21 cellular contexts compared by ENCODE assay signal in the genomic region with DNA sequence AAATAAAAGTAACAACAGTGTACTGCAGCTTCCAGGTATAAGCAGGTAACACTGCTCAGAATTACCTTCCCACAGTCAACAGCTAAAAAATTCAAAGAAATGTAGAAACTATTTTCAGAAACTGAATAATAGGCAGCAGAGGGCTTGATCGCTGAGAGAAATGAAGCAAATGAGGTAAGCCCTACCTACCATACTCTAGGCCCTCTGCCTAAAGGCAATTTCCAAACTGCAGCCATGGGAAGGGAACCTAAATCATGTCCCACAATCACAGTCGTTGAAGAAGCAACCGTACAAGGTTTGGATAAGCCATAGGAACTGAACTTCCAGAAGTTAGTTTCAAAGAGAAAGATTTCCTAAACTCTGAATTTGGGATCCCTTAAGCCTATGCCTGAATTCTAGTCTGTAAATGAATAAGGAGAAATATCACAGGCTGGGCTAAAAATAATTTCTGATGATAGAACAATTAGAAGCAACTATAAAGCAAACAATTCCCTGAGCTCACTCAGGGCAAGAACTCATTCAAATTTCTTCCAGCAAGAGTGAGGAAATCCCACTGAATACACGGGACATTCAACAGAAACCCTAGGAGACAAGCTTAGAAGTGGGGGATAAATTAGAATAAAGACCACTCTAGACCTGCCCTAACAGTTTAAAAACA. TPM values are rescaled to one million over a fixed set of nuclear protein-coding genes. Genes with fewer than 3 reads are reported as not detected.
DNase-seq lines count a peak whose midpoint lies in the region; ATAC-seq, FAIRE-seq and TF ChIP-seq lines count a peak whose summit lies in the region.
"Had no signal": no experiment of that assay in that cellular context is flagged by ENCODE, and none has a peak within 500 bp of the region (broad histone marks: within the 10 kb centered on the region; RNA-seq: fewer than 3 reads in every experiment).

No MANE protein-coding gene starts in this region.

- H3K4me2 ChIP-seq in keratinocyte (ENCODE audit: control insufficient read depth, extremely low read depth, insufficient read depth, low read depth, low read length) = peak overlapping the region; percentile 0

- H3K4me1 ChIP-seq in CD4-positive, alpha-beta memory T cell (ENCODE audit: insufficient read depth, low read length) = peaks cover 27% of the 10 kb centered on the region
- H3K4me1 ChIP-seq in keratinocyte (ENCODE audit: control insufficient read depth, extremely low read depth, insufficient read depth, low read length) = peaks cover 20% of the 10 kb centered on the region

- ATAC-seq in activated CD8-positive, alpha-beta memory T cell treated with anti-CD3 and anti-CD28 coated beads, Interleukin-2, amount 10 ng/mL, durations not matched to agents 7 days and 5 days = no peak
- no peak for ATAC-seq in sciatic nerve
- ATAC-seq: esophagus mucosa, pancreas had no signal

- intact Hi-C loops in CD4-positive, alpha-beta memory T cell (cut with micrococcal nuclease) = no loop called here
- intact Hi-C loops in sciatic nerve (cut with DNase I) = no loop called here

- H3K27me3 ChIP-seq in CD4-positive, alpha-beta memory T cell (ENCODE audit: insufficient read depth, low read length) = no peaks in the 10 kb centered on the region
- no peaks in the 10 kb centered on the region for H3K27me3 ChIP-seq in keratinocyte (ENCODE audit: control insufficient read depth, extremely low read depth, insufficient read depth, low read length)
- H3K27me3 ChIP-seq: pancreas, sigmoid colon had no signal

- H3K36me3 Mint-ChIP-seq in activated CD8-positive, alpha-beta memory T cell treated with anti-CD3 and anti-CD28 coated beads, Interleukin-2, amount 10 ng/mL, durations not matched to agents 7 days and 5 days = peaks cover 34% of the 10 kb centered on the region
- H3K36me3 Mint-ChIP-seq in CD4-positive, alpha-beta memory T cell = peaks cover 36 to 57% of the 10 kb centered on the region in 2 donors
- H3K36me3 Mint-ChIP-seq in brain = peaks cover 68% of the 10 kb centered on the region

- no peaks in the 10 kb centered on the region for H3K9me3 ChIP-seq in CD4-positive, alpha-beta memory T cell (ENCODE audit: control insufficient read depth in 1 of 2, low read length in 2 of 2)
- no peaks in the 10 kb centered on the region for H3K9me3 ChIP-seq in keratinocyte (ENCODE audit: control insufficient read depth, low read depth, low read length)
- H3K9me3 ChIP-seq: pancreas, sigmoid colon had no signal

- TF ChIP-seq CTCF in brain (conservative IDR thresholded peaks at IDR 0.05) (no peak), keratinocyte (optimal IDR thresholded peaks at IDR 0.05 in 1 of 3, IDR thresholded peaks at IDR 0.05 in 1 of 3, conservative IDR thresholded peaks at IDR 0.05 in 1 of 3; ENCODE audit: extremely low read depth in 1 of 3, insufficient read depth in 2 of 3, low read length in 3 of 3) (no peak)

- FAIRE-seq in keratinocyte (lab: Jason Lieb, UNC) = no peak
- FAIRE-seq: pancreas had no signal

- H3K27me3 Mint-ChIP-seq in activated CD8-positive, alpha-beta memory T cell treated with anti-CD3 and anti-CD28 coated beads, Interleukin-2, amount 10 ng/mL, durations not matched to agents 7 days and 5 days = no peaks in the 10 kb centered on the region
- H3K27me3 Mint-ChIP-seq in CD4-positive, alpha-beta memory T cell = no peaks in the 10 kb centered on the region
- H3K27me3 Mint-ChIP-seq in brain = no peaks in the 10 kb centered on the region
- H3K27me3 Mint-ChIP-seq: memory B cell had no signal

- no peaks in the 10 kb centered on the region for H3K9me1 ChIP-seq in keratinocyte (ENCODE audit: control insufficient read depth, extremely low read depth, insufficient read depth, low read length)

- peaks cover 56% of the 10 kb centered on the region for H3K79me2 ChIP-seq in keratinocyte (ENCODE audit: control insufficient read depth, insufficient read depth, low read length)

- DNase-seq in activated CD8-positive, alpha-beta memory T cell treated with anti-CD3 and anti-CD28 coated beads, Interleukin-2, amount 10 ng/mL, durations not matched to agents 7 days and 5 days = no peak
- DNase-seq in activated CD8-positive, alpha-beta memory T cell treated with anti-CD3 and anti-CD28 coated beads, Interleukin-2, amount 50 U/mL, for 48 hours = no peak
- no peak for DNase-seq in CD4-positive, alpha-beta memory T cell
- no peak for DNase-seq in keratinocyte (ENCODE audit: low read depth, low spot score)
- no peak for DNase-seq in sciatic nerve (ENCODE audit: low spot score)
- no peak for DNase-seq in dedifferentiated amniotic fluid mesenchymal stem cell (ENCODE audit: extremely low spot score)
- no peak for DNase-seq in globus pallidus (ENCODE audit: low spot score)
- DNase-seq: activated CD4-positive, CD25-positive, alpha-beta regulatory T cell treated with anti-CD3 and anti-CD28 coated beads, Interleukin-2, amount 50 U/mL, for 72 hours; GOT3; Kasumi-1; NCI-H1048; NCI-H187; OCI-M1; pancreas; SIG-M5; sigmoid colon; stimulated activated CD8-positive, alpha-beta memory T cell treated with anti-CD3 and anti-CD28 coated beads, Interleukin-4, amount 100 ng/mL, for 48 hours had no signal

- peaks cover 18% of the 10 kb centered on the region for H3K4me1 Mint-ChIP-seq in activated CD8-positive, alpha-beta memory T cell treated with anti-CD3 and anti-CD28 coated beads, Interleukin-2, amount 10 ng/mL, durations not matched to agents 7 days and 5 days
- peaks cover 26 to 37% (median 33%) of the 10 kb centered on the region in 4 donors for H3K4me1 Mint-ChIP-seq in CD4-positive, alpha-beta memory T cell
- H3K4me1 Mint-ChIP-seq in brain = peaks cover 19% of the 10 kb centered on the region

- no peaks in the 10 kb centered on the region for H3K9me3 Mint-ChIP-seq in activated CD8-positive, alpha-beta memory T cell treated with anti-CD3 and anti-CD28 coated beads, Interleukin-2, amount 10 ng/mL, durations not matched to agents 7 days and 5 days (ENCODE audit: low read depth)
- H3K9me3 Mint-ChIP-seq in CD4-positive, alpha-beta memory T cell = no peaks in the 10 kb centered on the region
- H3K9me3 Mint-ChIP-seq in brain = no peaks in the 10 kb centered on the region
- H3K9me3 Mint-ChIP-seq: activated T-helper 2 cell treated with anti-CD3 and anti-CD28 coated beads, Interferon-gamma antibody, Interleukin-2, Interleukin-4, amounts not matched to agents 10 μg/mL and 5 μg/mL and 100 μg/mL, durations not matched to agents 14 hours and 24 hours and 36 hours; memory B cell had no signal

- H3K27ac Mint-ChIP-seq in activated CD8-positive, alpha-beta memory T cell treated with anti-CD3 and anti-CD28 coated beads, Interleukin-2, amount 10 ng/mL, durations not matched to agents 7 days and 5 days = peak overlapping the region; percentile 36
- peak overlapping the region in 5 of 7 donors; percentile 18 to 80 (median 53) for H3K27ac Mint-ChIP-seq in CD4-positive, alpha-beta memory T cell
- peak overlapping the region in 3 of 5 experiments; percentile 58 to 79 (median 71) for H3K27ac Mint-ChIP-seq in brain
- H3K27ac Mint-ChIP-seq: activated T-helper 2 cell treated with anti-CD3 and anti-CD28 coated beads, Interferon-gamma antibody, Interleukin-2, Interleukin-4, amounts not matched to agents 10 μg/mL and 5 μg/mL and 100 μg/mL, durations not matched to agents 14 hours and 24 hours and 36 hours; memory B cell had no signal

- CTCF ChIA-PET in activated CD8-positive, alpha-beta memory T cell treated with anti-CD3 and anti-CD28 coated beads, Interleukin-2, amount 10 ng/mL, durations not matched to agents 7 days and 5 days (lab: Charles Lee) = no interaction called here
- CTCF ChIA-PET in CD4-positive, alpha-beta memory T cell (lab: Charles Lee; ENCODE audit: partially characterized antibody) = interaction anchor here (0.6 to 1.3 kb wide), 3 partner anchors 14 to 360 kb away, joined by 3 to 5 read pairs (median 3); a partner anchor contains a TSS

- no peak overlapping the region for H2AFZ ChIP-seq in keratinocyte (ENCODE audit: control insufficient read depth, low read length)

- peaks cover 24% of the 10 kb centered on the region for H3K36me3 ChIP-seq in CD4-positive, alpha-beta memory T cell (ENCODE audit: insufficient read depth, low read length)
- peaks cover 1 to 7% of the 10 kb centered on the region in 2 experiments for H3K36me3 ChIP-seq in keratinocyte (ENCODE audit: control insufficient read depth in 2 of 2, extremely low read depth in 1 of 2, insufficient read depth in 2 of 2, low read length in 2 of 2)

- H3K4me3 Mint-ChIP-seq in activated CD8-positive, alpha-beta memory T cell treated with anti-CD3 and anti-CD28 coated beads, Interleukin-2, amount 10 ng/mL, durations not matched to agents 7 days and 5 days = no peak overlapping the region
- H3K4me3 Mint-ChIP-seq in CD4-positive, alpha-beta memory T cell = no peak overlapping the region
- H3K4me3 Mint-ChIP-seq in brain = no peak overlapping the region
- H3K4me3 Mint-ChIP-seq: memory B cell had no signal

- H4K20me1 ChIP-seq in keratinocyte (ENCODE audit: control insufficient read depth, extremely low read depth, insufficient read depth, low read length) = no peaks in the 10 kb centered on the region

- dilution Hi-C loops in keratinocyte (cut with MboI; ENCODE audit: extremely low pct_ligation_motif_present, low sequenced_read_pairs) = no loop called here

- no peak overlapping the region for H3K27ac ChIP-seq in CD4-positive, alpha-beta memory T cell (ENCODE audit: low read depth, low read length)
- H3K27ac ChIP-seq in keratinocyte (ENCODE audit: control insufficient read depth, insufficient read depth, low read length) = peak overlapping the region; percentile 42
- H3K27ac ChIP-seq: pancreas, sigmoid colon had no signal

- peak overlapping the region; percentile 4 for H3K9ac ChIP-seq in keratinocyte (ENCODE audit: control insufficient read depth, extremely low read depth, insufficient read depth, low read length)

- POLR2A ChIA-PET in CD4-positive, alpha-beta memory T cell (lab: Charles Lee; ENCODE audit: partially characterized antibody) = no interaction called here

- no peak overlapping the region for H3K4me3 ChIP-seq in CD4-positive, alpha-beta memory T cell (ENCODE audit: low read length in 2 of 2)
- H3K4me3 ChIP-seq in keratinocyte (ENCODE audit: control insufficient read depth in 2 of 3, extremely low read depth in 1 of 3, insufficient read depth in 2 of 3, low read depth in 1 of 3, low read length in 3 of 3) = no peak overlapping the region
- H3K4me3 ChIP-seq: pancreas, sigmoid colon had no signal

RNA-seq across cellular contexts. Expression of a gene that starts 24.5 kb away (rescaled TPM):
- total RNA-seq in activated CD8-positive, alpha-beta memory T cell treated with anti-CD3 and anti-CD28 coated beads, Interleukin-2, amount 10 ng/mL, durations not matched to agents 7 days and 5 days = 100 to 1,000 TPM; 166 to 175 TPM
- total RNA-seq in CD4-positive, alpha-beta memory T cell = 100 to 1,000 TPM; 156 to 169 TPM
- polyA plus RNA-seq in CD4-positive, alpha-beta memory T cell = 100 to 1,000 TPM in 1 of 2 donors, 10 to 100 TPM in 1; 26.4 to 168 TPM
- polyA plus RNA-seq in brain (ENCODE audit: insufficient read depth, low read depth, low replicate concordance) = 50.3 TPM
- polyA plus RNA-seq in keratinocyte = 58.2 to 80.9 TPM (median 59.8 TPM) in 3 replicates
- polyA plus RNA-seq in keratinocyte (2011; ENCODE audit: low read depth) = 109 TPM
- polyA plus RNA-seq in keratinocyte (2011; cell fraction: cytosol; rRNA removed) = 46.0 and 53.2 TPM in 2 replicates
- polyA plus RNA-seq in keratinocyte (2011; cell fraction: nucleus; rRNA removed) = 87.5 and 91.6 TPM in 2 replicates
- 44.2 and 49.1 TPM in 2 replicates for polyA plus RNA-seq in keratinocyte (2012; ENCODE audit: low replicate concordance)
- polyA minus RNA-seq in keratinocyte = 160 to 225 TPM (median 176 TPM) in 3 replicates
- polyA minus RNA-seq in keratinocyte (2011; cell fraction: cytosol; rRNA and poly(A)+ RNA removed) = 59.1 TPM
- 93.4 and 211 TPM in 2 replicates for polyA minus RNA-seq in keratinocyte (2011; cell fraction: nucleus; rRNA and poly(A)+ RNA removed)
- 131 TPM for total RNA-seq in sciatic nerve

RNA-seq across cellular contexts. Expression of a gene that starts 26.2 kb away (rescaled TPM):
- 10 to 100 TPM; 27.9 to 37.6 TPM for total RNA-seq in activated CD8-positive, alpha-beta memory T cell treated with anti-CD3 and anti-CD28 coated beads, Interleukin-2, amount 10 ng/mL, durations not matched to agents 7 days and 5 days
- 10 to 100 TPM; 71.0 to 71.1 TPM for total RNA-seq in CD4-positive, alpha-beta memory T cell
- 10 to 100 TPM in 1 of 2 donors, 1 to 10 TPM in 1; 8.1 to 17.0 TPM for polyA plus RNA-seq in CD4-positive, alpha-beta memory T cell
- 13.2 TPM for polyA plus RNA-seq in brain (ENCODE audit: insufficient read depth, low read depth, low replicate concordance)
- polyA plus RNA-seq in keratinocyte = 17.0 to 30.4 TPM (median 21.5 TPM) in 3 replicates
- polyA plus RNA-seq in keratinocyte (2011; ENCODE audit: low read depth) = 11.1 TPM
- 6.8 and 9.4 TPM in 2 replicates for polyA plus RNA-seq in keratinocyte (2011; cell fraction: cytosol; rRNA removed)
- polyA plus RNA-seq in keratinocyte (2011; cell fraction: nucleus; rRNA removed) = 117 and 146 TPM in 2 replicates
- polyA plus RNA-seq in keratinocyte (2012; ENCODE audit: low replicate concordance) = 10.9 and 31.9 TPM in 2 replicates
- 11.5 to 34.9 TPM (median 24.3 TPM) in 3 replicates for polyA minus RNA-seq in keratinocyte
- 6.1 TPM for polyA minus RNA-seq in keratinocyte (2011; cell fraction: cytosol; rRNA and poly(A)+ RNA removed)
- polyA minus RNA-seq in keratinocyte (2011; cell fraction: nucleus; rRNA and poly(A)+ RNA removed) = 25.9 and 41.9 TPM in 2 replicates
- 54.7 TPM for total RNA-seq in sciatic nerve
